ENCODE assay signal across 10 cellular contexts in the genomic region with DNA sequence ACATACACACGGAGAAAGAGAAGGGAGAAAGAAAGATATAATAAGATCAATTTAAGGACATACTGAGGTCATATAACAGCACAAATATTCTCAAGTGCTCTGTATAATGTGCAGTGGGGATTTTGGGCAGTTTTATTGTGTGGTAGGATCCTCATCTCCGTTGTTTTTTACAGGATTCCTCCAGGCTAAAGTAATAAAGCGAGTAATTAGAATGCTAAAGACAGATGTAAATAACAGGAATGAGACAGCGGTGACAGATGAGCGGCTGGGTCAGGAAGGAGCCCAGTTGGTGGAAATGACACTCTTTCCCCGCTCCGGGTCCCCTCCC. TPM values are rescaled to one million over a fixed set of nuclear protein-coding genes. Genes with fewer than 3 reads are reported as not detected.
DNase-seq lines count a peak whose midpoint lies in the region; ATAC-seq, FAIRE-seq and TF ChIP-seq lines count a peak whose summit lies in the region.
"Had no signal": no experiment of that assay in that cellular context is flagged by ENCODE, and none has a peak within 500 bp of the region (broad histone marks: within the 10 kb centered on the region; RNA-seq: fewer than 3 reads in every experiment).

No MANE protein-coding gene starts in this region.

- peak overlapping the region in 1 of 3 donors; percentile 37 for H3K27ac Mint-ChIP-seq in IgD-negative memory B cell
- H3K27ac Mint-ChIP-seq in nephron, result no peak overlapping the region

- H3K27me3 ChIP-seq in A673 (replicated peaks; ENCODE audit: insufficient read depth, low read depth, low read length, poor library complexity) (no peaks in the 10 kb centered on the region), ectodermal cell (ENCODE audit: control insufficient read depth, insufficient read depth, low read length, poor library complexity, severe bottlenecking) (peaks cover 86% of the 10 kb centered on the region)

- BruUV-seq in A673 (replicated peaks; lab: Mats Ljungman, UMichigan), result no TSS peak

- POLR2A ChIA-PET in A673 (lab: Charles Lee; ENCODE audit: low non-redundant PET), result no interaction called here

- no peaks in the 10 kb centered on the region for H3K36me3 Mint-ChIP-seq in IgD-negative memory B cell
- no peaks in the 10 kb centered on the region for H3K36me3 Mint-ChIP-seq in nephron (ENCODE audit: low read depth)

- WGBS in ectodermal cell, 2 experiments, result 0% methylated on average over 6 of the region's 7 CpGs

- TF ChIP-seq CTCF in A673 (conservative IDR thresholded peaks at IDR 0.05; ENCODE audit: low read depth, low read length), result no peak
- TF ChIP-seq CTCF in nephron (IDR thresholded peaks at IDR 0.05; ENCODE audit: unreplicated experiment in 3 of 3), result no peak

- H3K27ac ChIP-seq in A673 (ENCODE audit: low read depth, low read length, poor library complexity, severe bottlenecking) (no peak overlapping the region), ectodermal cell (ENCODE audit: insufficient read depth, low read depth, low read length, poor library complexity, severe bottlenecking) (no peak overlapping the region)

- H3K4me1 ChIP-seq in A673 (ENCODE audit: insufficient read depth, low read length, poor library complexity, severe bottlenecking), result peaks cover 8% of the 10 kb centered on the region
- H3K4me1 ChIP-seq in ectodermal cell (ENCODE audit: control insufficient read depth, insufficient read depth, low read length), result peaks cover 6% of the 10 kb centered on the region

- H3K36me3 ChIP-seq in A673 (ENCODE audit: insufficient read depth, low read length, poor library complexity, severe bottlenecking) (no peaks in the 10 kb centered on the region), ectodermal cell (ENCODE audit: control insufficient read depth, insufficient read depth, low read length) (no peaks in the 10 kb centered on the region)

- DNase-seq in A673 (ENCODE audit: low spot score), result no peak
- no peak for DNase-seq in SK-N-DZ (ENCODE audit: low spot score)
- no peak for DNase-seq in urothelium cell line (ENCODE audit: low spot score)
- no peak for DNase-seq in SIG-M5 treated with dmso at 0.1 percent for 504 hours (lab: John Stamatoyannopoulos, UW; ENCODE audit: unreplicated experiment)
- DNase-seq: activated CD4-positive, alpha-beta T cell treated with anti-CD3 and anti-CD28 coated beads for 1 hour; hippocampal formation had no signal

- H3K9me3 Mint-ChIP-seq in IgD-negative memory B cell, result peaks cover 0 to 1% (median 0%) of the 10 kb centered on the region in 3 donors
- no peaks in the 10 kb centered on the region for H3K9me3 Mint-ChIP-seq in nephron

- H3K27me3 Mint-ChIP-seq in IgD-negative memory B cell (peaks cover 47% of the 10 kb centered on the region), nephron (ENCODE audit: low read depth) (peaks cover 95% of the 10 kb centered on the region)

- CTCF ChIA-PET in A673 (lab: Charles Lee), result no interaction called here

- H3K4me3 ChIP-seq in A673 (ENCODE audit: low read depth, low read length, poor library complexity, severe bottlenecking) (peak overlapping the region; percentile 52), ectodermal cell (ENCODE audit: insufficient read depth, low read depth, low read length) (peak overlapping the region; percentile 45)

- H3K9me3 ChIP-seq in A673 (ENCODE audit: low read depth, low read length, poor library complexity, severe bottlenecking) (no peaks in the 10 kb centered on the region), ectodermal cell (ENCODE audit: control insufficient read depth, low read length) (no peaks in the 10 kb centered on the region)

- FAIRE-seq in urothelium cell line (lab: Jason Lieb, UNC), result no peak

- ATAC-seq in HG03432 (IDR thresholded peaks at IDR 0.05; ENCODE audit: unreplicated experiment), result no peak

- H3K4me1 Mint-ChIP-seq in IgD-negative memory B cell (peaks cover 2 to 6% (median 6%) of the 10 kb centered on the region in 3 donors), nephron (peaks cover 6% of the 10 kb centered on the region)

- peak overlapping the region in 3 of 4 donors; percentile 7 to 63 (median 36) for H3K4me3 Mint-ChIP-seq in IgD-negative memory B cell
- H3K4me3 Mint-ChIP-seq in nephron, result peak overlapping the region; percentile 77 to 84 (median 82)

- intact Hi-C loops in A673 (cut with micrococcal nuclease; ENCODE audit: unreplicated experiment), result no loop called here

RNA-seq across cellular contexts. Expression of a gene that starts 15.9 kb away (rescaled TPM):
- 2.6 and 4.6 TPM in 2 replicates for total RNA-seq in A673 (2021)
- polyA plus RNA-seq in IgD-negative memory B cell, result not detected
- polyA plus RNA-seq in ectodermal cell (2013, experiment 1 of 4), result not detected
- polyA plus RNA-seq in ectodermal cell (2013, experiment 2 of 4), result 0.05 TPM
- 0.21 TPM for polyA plus RNA-seq in ectodermal cell (2013, experiment 3 of 4)
- polyA plus RNA-seq in ectodermal cell (2013, experiment 4 of 4), result 0.36 TPM
- not detected in 2 replicates for polyA plus RNA-seq in SK-N-DZ (2014; cell fraction: cytosol; rRNA removed)
- polyA plus RNA-seq in SK-N-DZ (2014; cell fraction: nucleus; rRNA removed), result not detected in 2 replicates
